Comparison of ENCODE assay signal across 19 cellular contexts in the genomic region with DNA sequence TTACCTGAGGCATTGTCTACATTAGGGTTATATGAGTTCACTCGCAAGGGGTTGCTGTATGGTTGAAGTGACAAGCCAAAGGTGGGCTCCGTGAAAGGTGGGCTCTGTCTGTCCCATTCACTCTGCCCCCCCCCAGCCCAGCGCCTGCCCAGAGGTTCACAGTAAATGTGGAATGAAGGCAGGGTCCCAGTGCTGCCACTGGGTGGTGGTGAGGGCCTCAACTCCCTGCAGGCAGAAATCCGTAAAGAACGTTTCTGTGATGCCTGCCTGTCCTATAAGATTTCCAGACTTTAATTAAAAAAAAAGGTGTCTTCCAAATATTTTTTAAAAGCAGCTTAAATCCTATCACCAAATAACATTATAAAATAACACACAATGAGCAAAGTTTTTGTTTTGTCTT. TPM values are rescaled to one million over a fixed set of nuclear protein-coding genes. Genes with fewer than 3 reads are reported as not detected.
"Had no signal": no experiment of that assay in that cellular context is flagged by ENCODE, and none has a peak within 500 bp of the region (broad histone marks: within the 10 kb centered on the region; RNA-seq: fewer than 3 reads in every experiment).

No MANE protein-coding gene starts in this region.

RNA-seq across cellular contexts. Expression of a gene that starts 31.4 kb away (rescaled TPM):
- total RNA-seq: naive thymus-derived CD4-positive, alpha-beta T cell; natural killer cell; neural crest cell; omental fat pad; osteocyte; pancreas; posterior vena cava; prostate gland; pulmonary artery endothelial cell; right atrium auricular region; sciatic nerve; smooth muscle cell; spleen; suprapubic skin; testis; transverse colon; upper lobe of right lung; urinary bladder; uterus had no signal
- polyA plus RNA-seq: naive thymus-derived CD4-positive, alpha-beta T cell; smooth muscle cell; spleen; urinary bladder had no signal
